Comparison of ENCODE assay signal across 8 cellular contexts in the genomic region with DNA sequence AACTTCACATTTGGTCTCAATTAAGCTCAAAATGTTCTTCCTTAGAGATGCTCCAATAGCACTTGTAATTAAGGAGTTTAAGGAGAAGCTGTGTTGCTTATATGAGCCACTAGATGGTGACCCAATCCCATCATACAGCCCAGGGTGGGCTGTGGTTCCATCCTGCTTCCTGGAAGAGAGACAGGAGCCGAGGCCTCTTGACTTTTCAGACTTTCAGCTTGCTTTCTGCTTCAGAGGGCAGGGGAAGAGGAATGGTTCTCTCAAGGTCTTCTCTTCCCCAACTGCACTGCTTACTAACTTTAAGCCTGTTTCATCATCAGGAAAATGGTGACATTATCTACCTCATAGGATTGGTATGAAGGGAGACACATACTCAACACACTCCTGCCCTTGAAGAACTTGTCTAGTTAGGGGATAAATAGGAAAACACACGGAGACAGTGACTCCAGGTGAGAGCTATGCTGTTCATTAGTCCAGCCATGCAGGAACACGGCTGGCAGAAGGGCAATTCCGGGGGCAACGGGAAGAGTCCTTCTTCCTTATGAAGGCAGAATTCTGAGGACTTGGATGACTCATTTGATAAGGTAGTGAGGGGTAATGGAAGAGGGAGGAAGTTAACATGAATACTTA. TPM values are rescaled to one million over a fixed set of nuclear protein-coding genes. Genes with fewer than 3 reads are reported as not detected.
A peak's percentile ranks its signal among the peaks of the same experiment; 100 is the strongest.
DNase-seq lines count a peak whose midpoint lies in the region; ATAC-seq lines count a peak whose summit lies in the region.

No MANE protein-coding gene starts in this region.

- DNase-seq in DMS153 treated with DMSO at 0.1 percent for 48 hours (lab: John Stamatoyannopoulos, UW; ENCODE audit: unreplicated experiment) = peak; percentile 16
- DNase-seq in DMS153 (lab: John Stamatoyannopoulos, UW) = no peak
- DNase-seq in Kasumi-1 (lab: John Stamatoyannopoulos, UW) = peak; percentile 60 to 67
- peak; percentile 68 for DNase-seq in SW480 (ENCODE audit: low spot score)
- DNase-seq in fibroblast of gingiva (ENCODE audit: low read depth) = peak; percentile 67
- DNase-seq in natural killer cell treated with Interleukin-12 subunit alpha and Interleukin-12 subunit beta and Interleukin-15 and Interleukin-18, amount 100 ng/mL, for 72 hours (ENCODE audit: low spot score) = no peak
- no peak for DNase-seq in GM19238 (ENCODE audit: insufficient read length, low spot score)
- DNase-seq in activated naive CD8-positive, alpha-beta T cell treated with anti-CD3 and anti-CD28 coated beads, Interleukin-2, amount 50 U/mL, for 24 hours = no peak

- peaks cover under 1% of the 10 kb centered on the region for H3K36me3 Mint-ChIP-seq in natural killer cell treated with Interleukin-12 subunit alpha and Interleukin-12 subunit beta and Interleukin-15 and Interleukin-18, amount 100 ng/mL, for 72 hours
- H3K36me3 Mint-ChIP-seq in activated naive CD8-positive, alpha-beta T cell treated with anti-CD3 and anti-CD28 coated beads, Interleukin-2, amount 50 U/mL, for 24 hours (ENCODE audit: low read depth) = no peaks in the 10 kb centered on the region

- no peak overlapping the region for H3K4me3 Mint-ChIP-seq in natural killer cell treated with Interleukin-12 subunit alpha and Interleukin-12 subunit beta and Interleukin-15 and Interleukin-18, amount 100 ng/mL, for 72 hours
- no peak overlapping the region for H3K4me3 Mint-ChIP-seq in activated naive CD8-positive, alpha-beta T cell treated with anti-CD3 and anti-CD28 coated beads, Interleukin-2, amount 50 U/mL, for 24 hours

- ATAC-seq in natural killer cell treated with Interleukin-12 subunit alpha and Interleukin-12 subunit beta and Interleukin-15 and Interleukin-18, amount 100 ng/mL, for 72 hours = peak; percentile 64 to 73
- ATAC-seq in activated naive CD8-positive, alpha-beta T cell treated with anti-CD3 and anti-CD28 coated beads, Interleukin-2, amount 50 U/mL, for 24 hours = no peak

- H3K27me3 Mint-ChIP-seq in natural killer cell treated with Interleukin-12 subunit alpha and Interleukin-12 subunit beta and Interleukin-15 and Interleukin-18, amount 100 ng/mL, for 72 hours = no peaks in the 10 kb centered on the region
- H3K27me3 Mint-ChIP-seq in activated naive CD8-positive, alpha-beta T cell treated with anti-CD3 and anti-CD28 coated beads, Interleukin-2, amount 50 U/mL, for 24 hours = no peaks in the 10 kb centered on the region

- peak overlapping the region in 1 of 2 donors; percentile 67 for H3K27ac Mint-ChIP-seq in natural killer cell treated with Interleukin-12 subunit alpha and Interleukin-12 subunit beta and Interleukin-15 and Interleukin-18, amount 100 ng/mL, for 72 hours
- H3K27ac Mint-ChIP-seq in activated naive CD8-positive, alpha-beta T cell treated with anti-CD3 and anti-CD28 coated beads, Interleukin-2, amount 50 U/mL, for 24 hours = no peak overlapping the region

- peaks cover 0 to 4% of the 10 kb centered on the region in 2 donors for H3K4me1 Mint-ChIP-seq in natural killer cell treated with Interleukin-12 subunit alpha and Interleukin-12 subunit beta and Interleukin-15 and Interleukin-18, amount 100 ng/mL, for 72 hours (ENCODE audit: low read depth in 2 of 2)
- no peaks in the 10 kb centered on the region for H3K4me1 Mint-ChIP-seq in activated naive CD8-positive, alpha-beta T cell treated with anti-CD3 and anti-CD28 coated beads, Interleukin-2, amount 50 U/mL, for 24 hours

- no peaks in the 10 kb centered on the region for H3K9me3 Mint-ChIP-seq in natural killer cell treated with Interleukin-12 subunit alpha and Interleukin-12 subunit beta and Interleukin-15 and Interleukin-18, amount 100 ng/mL, for 72 hours
- H3K9me3 Mint-ChIP-seq in activated naive CD8-positive, alpha-beta T cell treated with anti-CD3 and anti-CD28 coated beads, Interleukin-2, amount 50 U/mL, for 24 hours = no peaks in the 10 kb centered on the region

RNA-seq across cellular contexts. Expression of gene TMEM218, which starts 20.1 kb away (rescaled TPM):
- 10 to 100 TPM; 14.2 to 19.7 TPM for total RNA-seq in natural killer cell treated with Interleukin-12 subunit alpha and Interleukin-12 subunit beta and Interleukin-15 and Interleukin-18, amount 100 ng/mL, for 72 hours

RNA-seq across cellular contexts. Expression of gene SLC37A2, which starts 28.3 kb away (rescaled TPM):
- 1 to 10 TPM in 1 of 2 donors, under 1 TPM in 1; 0.36 to 1.0 TPM for total RNA-seq in natural killer cell treated with Interleukin-12 subunit alpha and Interleukin-12 subunit beta and Interleukin-15 and Interleukin-18, amount 100 ng/mL, for 72 hours

Comparison
In these comparisons a context has a peak if more than half of its experiments do, and no peak if none do; other contexts are left out.
1. DNase-seq: peak in DMS153 treated with DMSO at 0.1 percent for 48 hours (single experiment), Kasumi-1 (2 of 2), SW480 (single experiment) and fibroblast of gingiva (single experiment); none in DMS153 (single experiment), natural killer cell treated with Interleukin-12 subunit alpha and Interleukin-12 subunit beta and Interleukin-15 and Interleukin-18, amount 100 ng/mL, for 72 hours (single experiment), GM19238 (single experiment) and activated naive CD8-positive, alpha-beta T cell treated with anti-CD3 and anti-CD28 coated beads, Interleukin-2, amount 50 U/mL, for 24 hours (single experiment).